Comparison of ENCODE assay signal across 15 cellular contexts in the genomic region with DNA sequence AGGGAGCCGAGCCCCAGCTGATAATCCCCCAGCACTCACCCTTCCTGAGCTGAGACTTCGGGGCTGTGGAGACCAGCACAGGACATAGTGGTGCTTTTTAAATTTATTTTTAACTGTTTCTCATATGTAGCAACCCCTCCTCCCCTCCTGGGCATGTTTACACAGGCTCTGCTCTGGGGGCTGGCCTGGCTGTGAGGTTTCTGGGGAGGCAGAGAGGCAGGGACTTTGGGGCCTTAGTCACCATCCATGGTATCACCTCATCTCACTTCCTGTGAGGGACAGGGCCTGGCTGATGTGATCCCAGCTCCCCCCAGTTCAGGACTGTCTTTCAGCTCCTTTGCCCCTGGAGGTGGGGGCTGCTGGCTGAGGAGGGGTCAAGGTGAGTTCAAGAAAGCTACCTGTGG. TPM values are rescaled to one million over a fixed set of nuclear protein-coding genes. Genes with fewer than 3 reads are reported as not detected.
A peak's percentile ranks its signal among the peaks of the same experiment; 100 is the strongest.
DNase-seq lines count a peak whose midpoint lies in the region; ATAC-seq and TF ChIP-seq lines count a peak whose summit lies in the region.
"Had no signal": no experiment of that assay in that cellular context is flagged by ENCODE, and none has a peak within 500 bp of the region (broad histone marks: within the 10 kb centered on the region; RNA-seq: fewer than 3 reads in every experiment).

No MANE protein-coding gene starts in this region.

- dilution Hi-C loops in mammary epithelial cell (cut with HindIII; ENCODE audit: low sequenced_read_pairs) = no loop called here

- CTCF ChIA-PET in mammary epithelial cell (lab: Charles Lee; ENCODE audit: low non-redundant PET) = no interaction called here
- CTCF ChIA-PET in activated CD8-positive, alpha-beta memory T cell treated with anti-CD3 and anti-CD28 coated beads, Interleukin-2, amount 10 ng/mL, durations not matched to agents 7 days and 5 days (lab: Charles Lee) = interaction anchor here (1.1 to 5.9 kb wide), 3 partner anchors 11 to 72 kb away, joined by 3 to 83 read pairs (median 39); partner anchors contain the start of gene ANGEL1

- H3K36me3 ChIP-seq in mammary epithelial cell (ENCODE audit: insufficient read depth, low read length) (no peaks in the 10 kb centered on the region), breast epithelium (no peaks in the 10 kb centered on the region), gastroesophageal sphincter (peaks cover 0 to 74% of the 10 kb centered on the region in 2 donors), tibial artery (peaks cover 0 to 52% (median 28%) of the 10 kb centered on the region in 3 donors)

- TF ChIP-seq POLR2A in breast epithelium (IDR thresholded peaks at IDR 0.05) = no peak
- no peak for TF ChIP-seq POLR2A in gastroesophageal sphincter (IDR thresholded peaks at IDR 0.05)

- peak; percentile 61 for ATAC-seq in activated CD8-positive, alpha-beta memory T cell treated with anti-CD3 and anti-CD28 coated beads, Interleukin-2, amount 10 ng/mL, durations not matched to agents 7 days and 5 days
- ATAC-seq in gastroesophageal sphincter = no peak
- ATAC-seq in GM21360 (IDR thresholded peaks at IDR 0.05; ENCODE audit: unreplicated experiment) = no peak
- ATAC-seq: activated CD4-positive, CD25-positive, alpha-beta regulatory T cell treated with anti-CD3 and anti-CD28 coated beads, Interleukin-2, amount 50 U/mL, for 24 hours had no signal

- no peak overlapping the region for H3K4me3 Mint-ChIP-seq in activated CD8-positive, alpha-beta memory T cell treated with anti-CD3 and anti-CD28 coated beads, Interleukin-2, amount 10 ng/mL, durations not matched to agents 7 days and 5 days
- H3K4me3 Mint-ChIP-seq: activated naive CD8-positive, alpha-beta T cell had no signal

- in situ Hi-C loops in mammary epithelial cell (cut with MboI; ENCODE audit: low sequenced_read_pairs in 2 of 2) = no loop called here

- no peaks in the 10 kb centered on the region for H3K79me2 ChIP-seq in mammary epithelial cell (ENCODE audit: insufficient read depth, low read length)

- H3K4me3 ChIP-seq in mammary epithelial cell (replicated peaks in 1 of 3; ENCODE audit: insufficient read depth in 1 of 3, low read depth in 2 of 3, low read length in 3 of 3) = no peak overlapping the region
- H3K4me3 ChIP-seq in breast epithelium = no peak overlapping the region
- no peak overlapping the region for H3K4me3 ChIP-seq in gastroesophageal sphincter
- H3K4me3 ChIP-seq in tibial artery = no peak overlapping the region
- H3K4me3 ChIP-seq: pancreas had no signal

- DNase-seq in mammary epithelial cell (peak; percentile 42), breast epithelium (ENCODE audit: low spot score in 2 of 2) (no peak), tibial artery (no peak), kidney tubule cell (ENCODE audit: low spot score) (no peak)
- peak; percentile 54 for DNase-seq in activated CD8-positive, alpha-beta memory T cell treated with anti-CD3 and anti-CD28 coated beads, Interleukin-2, amount 10 ng/mL, durations not matched to agents 7 days and 5 days
- DNase-seq in activated CD4-positive, CD25-positive, alpha-beta regulatory T cell treated with anti-CD3 and anti-CD28 coated beads, Interleukin-2, amount 50 U/mL, for 72 hours = no peak
- DNase-seq: NCI-H1105 treated with DMSO at 0.1 percent for 48 hours, NCI-H2227 treated with DMSO at 0.1 percent for 48 hours had no signal

- no peaks in the 10 kb centered on the region for H3K9me3 Mint-ChIP-seq in activated CD8-positive, alpha-beta memory T cell treated with anti-CD3 and anti-CD28 coated beads, Interleukin-2, amount 10 ng/mL, durations not matched to agents 7 days and 5 days (ENCODE audit: low read depth)

- H3K36me3 Mint-ChIP-seq in activated CD8-positive, alpha-beta memory T cell treated with anti-CD3 and anti-CD28 coated beads, Interleukin-2, amount 10 ng/mL, durations not matched to agents 7 days and 5 days = peaks cover 2% of the 10 kb centered on the region
- H3K36me3 Mint-ChIP-seq: activated naive CD8-positive, alpha-beta T cell had no signal

- H3K27ac ChIP-seq in mammary epithelial cell (ENCODE audit: insufficient read depth, low read depth, low read length) (no peak overlapping the region), breast epithelium (peak overlapping the region in 1 of 2 donors; percentile 80), gastroesophageal sphincter (peak overlapping the region in 3 of 4 donors; percentile 54 to 57 (median 55)), tibial artery (peak overlapping the region; percentile 52 to 72)
- H3K27ac ChIP-seq: pancreas had no signal

- H3K4me1 ChIP-seq in mammary epithelial cell (ENCODE audit: insufficient read depth, low read length) (peaks cover 16% of the 10 kb centered on the region), breast epithelium (no peaks in the 10 kb centered on the region), gastroesophageal sphincter (peaks cover 0 to 44% (median 17%) of the 10 kb centered on the region in 3 donors), tibial artery (peaks cover 0 to 57% (median 36%) of the 10 kb centered on the region in 4 donors)

- TF ChIP-seq EP300 in gastroesophageal sphincter (IDR thresholded peaks at IDR 0.05) = no peak

- H2AFZ ChIP-seq in mammary epithelial cell (ENCODE audit: low read depth, low read length) = no peak overlapping the region

- no peaks in the 10 kb centered on the region for H3K27me3 Mint-ChIP-seq in activated CD8-positive, alpha-beta memory T cell treated with anti-CD3 and anti-CD28 coated beads, Interleukin-2, amount 10 ng/mL, durations not matched to agents 7 days and 5 days
- H3K27me3 Mint-ChIP-seq: activated naive CD8-positive, alpha-beta T cell had no signal

- WGBS in mammary epithelial cell (ENCODE audit: low coverage, missing lambda C conversion rate) = 83% methylated on average over 2 of the region's 2 CpGs
- WGBS in gastroesophageal sphincter (ENCODE audit: low coverage in 1 of 2), 2 donors = 100% methylated on average over 1 of the region's 2 CpGs; no CpG with 5 or more reads in 1 of the 2 donors

- peak overlapping the region; percentile 78 for H3K27ac Mint-ChIP-seq in activated CD8-positive, alpha-beta memory T cell treated with anti-CD3 and anti-CD28 coated beads, Interleukin-2, amount 10 ng/mL, durations not matched to agents 7 days and 5 days
- H3K27ac Mint-ChIP-seq: activated naive CD8-positive, alpha-beta T cell had no signal

- TSS peak; percentile 15 for BruUV-seq in mammary epithelial cell (replicated peaks; lab: Mats Ljungman, UMichigan)

- H3K4me1 Mint-ChIP-seq in activated CD8-positive, alpha-beta memory T cell treated with anti-CD3 and anti-CD28 coated beads, Interleukin-2, amount 10 ng/mL, durations not matched to agents 7 days and 5 days = peaks cover 43% of the 10 kb centered on the region

- H3K4me2 ChIP-seq in mammary epithelial cell (ENCODE audit: insufficient read depth, low read depth, low read length) = peak overlapping the region; percentile 22

- no peaks in the 10 kb centered on the region for H4K20me1 ChIP-seq in mammary epithelial cell (ENCODE audit: insufficient read depth, low read length)

- no peaks in the 10 kb centered on the region for H3K9me3 ChIP-seq in mammary epithelial cell (replicated peaks; ENCODE audit: insufficient read depth, low read length)
- H3K9me3 ChIP-seq in breast epithelium = no peaks in the 10 kb centered on the region
- no peaks in the 10 kb centered on the region for H3K9me3 ChIP-seq in gastroesophageal sphincter
- H3K9me3 ChIP-seq in tibial artery = no peaks in the 10 kb centered on the region
- H3K9me3 ChIP-seq: pancreas had no signal

- H3K27me3 ChIP-seq in mammary epithelial cell (ENCODE audit: insufficient read depth, low read length) = no peaks in the 10 kb centered on the region
- H3K27me3 ChIP-seq in breast epithelium = no peaks in the 10 kb centered on the region
- H3K27me3 ChIP-seq in gastroesophageal sphincter = no peaks in the 10 kb centered on the region
- H3K27me3 ChIP-seq in tibial artery = no peaks in the 10 kb centered on the region
- H3K27me3 ChIP-seq: pancreas had no signal

- no peak for TF ChIP-seq CTCF in mammary epithelial cell (conservative IDR thresholded peaks at IDR 0.05 in 1 of 2, IDR thresholded peaks at IDR 0.05 in 1 of 2; ENCODE audit: extremely low read depth in 1 of 2, insufficient read depth in 1 of 2, low read depth in 1 of 2, low read length in 2 of 2)
- TF ChIP-seq CTCF in breast epithelium (IDR thresholded peaks at IDR 0.05) = no peak
- no peak for TF ChIP-seq CTCF in gastroesophageal sphincter (IDR thresholded peaks at IDR 0.05)
- no peak for TF ChIP-seq CTCF in tibial artery (IDR thresholded peaks at IDR 0.05)

- intact Hi-C loops in mammary epithelial cell (cut with micrococcal nuclease) (no loop called here), breast epithelium (cut with DNase I; ENCODE audit: low total_unique reads) (loop anchor here (5.0 kb wide), 1 partner anchor 686 kb away; no protein-coding TSS in a partner anchor), tibial artery (cut with DNase I; ENCODE audit: low total_unique reads) (no loop called here)

- no peak overlapping the region for H3K9ac ChIP-seq in mammary epithelial cell (ENCODE audit: insufficient read depth, low read length)

RNA-seq across cellular contexts. Expression of gene VASH1, which starts 20.4 kb away (rescaled TPM):
- total RNA-seq in mammary epithelial cell (1 to 10 TPM; 1.3 to 1.7 TPM), breast epithelium (1 to 10 TPM; 5.6 to 7.8 (median 5.8) TPM), gastroesophageal sphincter (10 to 100 TPM in 2 of 4 donors, 1 to 10 TPM in 2; 4.3 to 12.8 (median 9.9) TPM)
- polyA plus RNA-seq in mammary epithelial cell = 0.74 TPM
- polyA minus RNA-seq in mammary epithelial cell = 1.8 TPM
- total RNA-seq in activated CD8-positive, alpha-beta memory T cell treated with anti-CD3 and anti-CD28 coated beads, Interleukin-2, amount 10 ng/mL, durations not matched to agents 7 days and 5 days = 1 to 10 TPM; 3.3 to 8.1 TPM

RNA-seq across cellular contexts. Expression of gene ANGEL1, which starts 31.0 kb away (rescaled TPM):
- 10 to 100 TPM; 12.0 to 18.2 TPM for total RNA-seq in mammary epithelial cell
- 13.4 TPM for polyA plus RNA-seq in mammary epithelial cell
- 11.0 TPM for polyA minus RNA-seq in mammary epithelial cell
- total RNA-seq in breast epithelium = 10 to 100 TPM; 18.6 to 30.5 (median 24.7) TPM
- 10 to 100 TPM; 12.9 to 14.6 TPM for total RNA-seq in activated CD8-positive, alpha-beta memory T cell treated with anti-CD3 and anti-CD28 coated beads, Interleukin-2, amount 10 ng/mL, durations not matched to agents 7 days and 5 days
- total RNA-seq in gastroesophageal sphincter = 10 to 100 TPM in 2 of 4 donors, 1 to 10 TPM in 2; 9.0 to 27.5 (median 12.2) TPM

RNA-seq across cellular contexts. Expression of gene LRRC74A, which starts 44.6 kb away (rescaled TPM):
- total RNA-seq in mammary epithelial cell (not detected), breast epithelium (not detected), gastroesophageal sphincter (not detected)
- polyA plus RNA-seq in mammary epithelial cell = not detected
- polyA minus RNA-seq in mammary epithelial cell = not detected
- not detected for total RNA-seq in activated CD8-positive, alpha-beta memory T cell treated with anti-CD3 and anti-CD28 coated beads, Interleukin-2, amount 10 ng/mL, durations not matched to agents 7 days and 5 days
- total RNA-seq: mononuclear cell, pancreas, urinary bladder had no signal
- polyA plus RNA-seq: urinary bladder had no signal

Comparison
In these comparisons a context has a peak if more than half of its experiments do, and no peak if none do; other contexts are left out.
1. DNase-seq: peak in mammary epithelial cell (single experiment) and activated CD8-positive, alpha-beta memory T cell treated with anti-CD3 and anti-CD28 coated beads, Interleukin-2, amount 10 ng/mL, durations not matched to agents 7 days and 5 days (single experiment); none in breast epithelium (0 of 2), tibial artery (0 of 2), kidney tubule cell (single experiment) and activated CD4-positive, CD25-positive, alpha-beta regulatory T cell treated with anti-CD3 and anti-CD28 coated beads, Interleukin-2, amount 50 U/mL, for 72 hours (single experiment).